8 cellular contexts compared by ENCODE assay signal in the genomic region with DNA sequence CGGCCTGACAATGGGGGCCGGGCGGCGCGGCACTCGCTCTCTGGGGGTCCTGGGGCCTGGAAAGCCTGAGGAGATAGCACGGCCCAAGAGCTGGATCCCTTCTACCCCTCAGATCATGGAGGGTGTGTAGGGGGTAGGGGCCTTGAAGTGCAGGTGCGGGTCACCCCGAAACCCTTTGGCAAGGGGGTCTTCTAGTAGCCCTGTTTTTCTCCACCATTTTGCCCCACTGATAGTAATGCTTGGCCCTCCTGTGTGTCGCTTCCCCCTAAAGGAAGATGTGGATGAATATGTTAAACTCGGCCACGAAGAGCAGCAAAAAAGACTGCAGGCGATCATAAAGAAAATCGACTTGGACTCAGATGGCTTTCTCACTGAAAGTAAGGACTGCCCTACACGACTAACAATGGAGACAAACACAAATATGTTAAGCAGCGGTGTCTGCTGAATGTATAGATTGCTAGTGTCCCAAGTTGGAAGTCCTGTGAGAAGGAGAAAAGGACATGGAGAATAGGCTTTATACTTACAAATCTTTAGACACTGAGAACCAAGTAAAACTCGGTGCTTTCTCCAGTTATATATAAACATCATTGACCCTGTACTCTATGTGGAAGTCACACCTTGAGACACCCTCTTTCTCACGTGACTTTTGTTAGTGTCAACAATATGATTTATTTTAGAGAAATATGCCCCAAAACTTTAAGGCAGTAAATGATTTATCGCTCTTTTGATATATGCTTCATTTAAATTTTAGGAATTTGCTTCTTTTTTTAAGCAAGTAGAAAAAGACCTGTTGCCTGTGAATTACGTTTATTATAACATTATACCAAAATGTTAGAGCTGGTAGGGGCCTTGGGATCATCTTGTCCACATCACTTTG. TPM values are rescaled to one million over a fixed set of nuclear protein-coding genes. Genes with fewer than 3 reads are reported as not detected.
DNase-seq lines count a peak whose midpoint lies in the region; ATAC-seq and TF ChIP-seq lines count a peak whose summit lies in the region.

No MANE protein-coding gene starts in this region.

- H3F3A ChIP-seq in SU-DHL-6 (ENCODE audit: insufficient read depth), result 0 out of 2 replicates have a peak, but pooled peaks cover 6% of the 10 kb centered on the region

- H4K12ac ChIP-seq in trophoblast cell (ENCODE audit: low read depth, low read length), result peak overlapping the region; percentile 9

- no peak overlapping the region for H3K27ac ChIP-seq in AG04450 (ENCODE audit: low read depth, low read length)
- H3K27ac ChIP-seq in SU-DHL-6 (ENCODE audit: low read depth, low read length), result 0 out of 2 replicates have a peak overlapping the region, but pooled peaks have one; percentile 11
- peak overlapping the region; percentile 89 to 90 for H3K27ac ChIP-seq in esophagus (ENCODE audit: low read depth in 2 of 2, low read length in 1 of 2)
- H3K27ac ChIP-seq in trophoblast cell (ENCODE audit: low read depth, low read length), result peak overlapping the region; percentile 39

- no peak overlapping the region for H2AK5ac ChIP-seq in trophoblast cell (ENCODE audit: low read length)

- peak overlapping the region; percentile 41 for H3K18ac ChIP-seq in trophoblast cell (ENCODE audit: low read length)

- H2BK5ac ChIP-seq in trophoblast cell (ENCODE audit: low read depth, low read length, poor library complexity), result peak overlapping the region; percentile 3

- H3K4ac ChIP-seq in trophoblast cell (ENCODE audit: low read depth, low read length), result peak overlapping the region; percentile 24

- peak overlapping the region; percentile 73 for H3K23ac ChIP-seq in trophoblast cell (ENCODE audit: low read length)

- H3K79me2 ChIP-seq in SU-DHL-6 (ENCODE audit: insufficient read depth, low read length) (no peaks in the 10 kb centered on the region), trophoblast cell (ENCODE audit: control insufficient read depth, insufficient read depth, low read length, poor library complexity) (peaks cover 6% of the 10 kb centered on the region)

- H2BK120ac ChIP-seq in trophoblast cell (ENCODE audit: insufficient read depth, low read length, poor library complexity), result no peak overlapping the region

- no peaks in the 10 kb centered on the region for H4K20me1 ChIP-seq in SU-DHL-6 (ENCODE audit: low read depth, low read length)

- H3K9me3 ChIP-seq in AG04450 (ENCODE audit: control insufficient read depth, insufficient read depth, low read length), result no peaks in the 10 kb centered on the region
- no peaks in the 10 kb centered on the region for H3K9me3 ChIP-seq in SU-DHL-6 (ENCODE audit: insufficient read depth, low read length)
- no peaks in the 10 kb centered on the region for H3K9me3 ChIP-seq in esophagus (ENCODE audit: control insufficient read depth in 2 of 2, insufficient read depth in 1 of 2, low read depth in 1 of 2, low read length in 1 of 2)
- H3K9me3 ChIP-seq in trophoblast cell (ENCODE audit: insufficient read depth, low read depth, low read length), result no peaks in the 10 kb centered on the region

- 14% methylated on average over 20 of the region's 20 CpGs for WGBS in esophagus, 2 donors
- no CpG with 5 or more reads among the region's 20 CpGs for WGBS in trophoblast cell (ENCODE audit: extremely low coverage, insufficient coverage, insufficient read length)

- H3K4me3 ChIP-seq in AG04450 (ENCODE audit: low read depth, low read length) (peak overlapping the region; percentile 82), SU-DHL-6 (ENCODE audit: insufficient read depth, low read length, poor library complexity, severe bottlenecking) (peak overlapping the region; percentile 77), esophagus (ENCODE audit: low read depth in 1 of 2, low read length in 2 of 2) (peak overlapping the region; percentile 83 to 95), trophoblast cell (ENCODE audit: low read depth, low read length) (peak overlapping the region; percentile 100)

- TF ChIP-seq CTCF in AG04450 (IDR thresholded peaks at IDR 0.05; ENCODE audit: low read depth, low read length) (no peak), SU-DHL-6 (IDR thresholded peaks at IDR 0.05; ENCODE audit: insufficient read depth, low read length, poor library complexity, severe bottlenecking) (no peak), GM10266 (IDR thresholded peaks at IDR 0.05; ENCODE audit: control insufficient read depth, insufficient read depth, low read depth, missing control alignments) (no peak)

- H3K27me3 ChIP-seq in AG04450 (ENCODE audit: control insufficient read depth, insufficient read depth, low read length), result no peaks in the 10 kb centered on the region
- H3K27me3 ChIP-seq in SU-DHL-6 (ENCODE audit: low read length), result no peaks in the 10 kb centered on the region
- no peaks in the 10 kb centered on the region for H3K27me3 ChIP-seq in esophagus (ENCODE audit: control insufficient read depth in 1 of 2, insufficient read depth in 2 of 2, low read length in 2 of 2)
- no peaks in the 10 kb centered on the region for H3K27me3 ChIP-seq in trophoblast cell (ENCODE audit: insufficient read depth, low read length)

- H2AFZ ChIP-seq in SU-DHL-6 (ENCODE audit: low read depth, low read length, severe bottlenecking) (peak overlapping the region; percentile 82), trophoblast cell (ENCODE audit: insufficient read depth, low read length, poor library complexity) (peak overlapping the region; percentile 9)

- peaks cover 5% of the 10 kb centered on the region for H3K79me1 ChIP-seq in trophoblast cell (ENCODE audit: low read length)

- H4K91ac ChIP-seq in trophoblast cell (ENCODE audit: low read depth, low read length), result peak overlapping the region; percentile 41

- H3K36me3 ChIP-seq in SU-DHL-6 (ENCODE audit: low read length), result no peaks in the 10 kb centered on the region
- H3K36me3 ChIP-seq in esophagus (ENCODE audit: control insufficient read depth in 2 of 2, insufficient read depth in 2 of 2, low read length in 1 of 2), result peaks cover 0 to 2% of the 10 kb centered on the region in 2 donors
- H3K36me3 ChIP-seq in trophoblast cell (ENCODE audit: control insufficient read depth in 1 of 2, insufficient read depth in 2 of 2, low read length in 2 of 2), result peaks cover 6 to 13% of the 10 kb centered on the region in 2 experiments

- H3K4me2 ChIP-seq in SU-DHL-6 (ENCODE audit: low read depth, low read length, poor library complexity, severe bottlenecking), result peak overlapping the region; percentile 67
- peak overlapping the region; percentile 98 for H3K4me2 ChIP-seq in trophoblast cell (ENCODE audit: low read length)

- no peak overlapping the region for H2BK12ac ChIP-seq in trophoblast cell (ENCODE audit: low read length)

- CTCF ChIA-PET in AG04450 (lab: Charles Lee), result interaction anchor here (1.7 kb wide), 1 partner anchor 9 kb away, joined by 5 read pairs; no protein-coding TSS in a partner anchor

- H3K4me1 ChIP-seq in esophagus (ENCODE audit: control insufficient read depth in 2 of 2, insufficient read depth in 2 of 2, low read length in 1 of 2) (no peaks in the 10 kb centered on the region), trophoblast cell (ENCODE audit: control insufficient read depth in 1 of 2, insufficient read depth in 2 of 2, low read length in 2 of 2) (no peaks in the 10 kb centered on the region)

- POLR2A ChIA-PET in AG04450 (lab: Yijun Ruan, JAX), result no interaction called here

- ATAC-seq in GM19438 (IDR thresholded peaks at IDR 0.05; ENCODE audit: low read depth, unreplicated experiment), result peak; percentile 9

- H4K8ac ChIP-seq in trophoblast cell (ENCODE audit: low read depth, low read length), result peak overlapping the region; percentile 47

- H3K9ac ChIP-seq in SU-DHL-6 (ENCODE audit: low read length), result peak overlapping the region; percentile 84
- peak overlapping the region; percentile 98 for H3K9ac ChIP-seq in trophoblast cell (ENCODE audit: low read length)

- no peaks in the 10 kb centered on the region for H3K9me2 ChIP-seq in SU-DHL-6 (replicated peaks; ENCODE audit: insufficient read depth, low read length)

- H3K14ac ChIP-seq in trophoblast cell (ENCODE audit: low read length), result peak overlapping the region; percentile 10

- in situ Hi-C loops in ACHN (cut with HindIII; ENCODE audit: low pct_ligation_motif_present, low pct_unique_long_range_greater_than_20kb, low sequenced_read_pairs), result no loop called here

- DNase-seq in AG04450 (ENCODE audit: low read depth, low spot score) (no peak), trophoblast cell (peak in 1 of 2 donors; percentile 3), T-helper 9 cell (no peak), ACHN (no peak), GM10266 (ENCODE audit: extremely low spot score) (no peak)

RNA-seq across cellular contexts. Expression of gene RCN2, which starts 0.8 kb away (rescaled TPM):
- 77.8 and 123 TPM in 2 replicates for polyA plus RNA-seq in AG04450 (2011; rRNA removed)
- 13.0 and 29.6 TPM in 2 replicates for polyA minus RNA-seq in AG04450 (2011; rRNA and poly(A)+ RNA removed)
- polyA plus RNA-seq in esophagus, result 10 to 100 TPM; 17.3 to 27.1 TPM
- polyA plus RNA-seq in trophoblast cell (2013), result 98.8 and 106 TPM in 2 replicates

RNA-seq across cellular contexts. Expression of gene SCAPER, which starts 27.2 kb away (rescaled TPM):
- 5.4 and 7.6 TPM in 2 replicates for polyA plus RNA-seq in AG04450 (2011; rRNA removed)
- polyA minus RNA-seq in AG04450 (2011; rRNA and poly(A)+ RNA removed), result 5.6 and 8.1 TPM in 2 replicates
- polyA plus RNA-seq in esophagus, result 1 to 10 TPM; 4.3 to 6.1 TPM
- 5.5 and 5.9 TPM in 2 replicates for polyA plus RNA-seq in trophoblast cell (2013)
